In the genomic region with DNA sequence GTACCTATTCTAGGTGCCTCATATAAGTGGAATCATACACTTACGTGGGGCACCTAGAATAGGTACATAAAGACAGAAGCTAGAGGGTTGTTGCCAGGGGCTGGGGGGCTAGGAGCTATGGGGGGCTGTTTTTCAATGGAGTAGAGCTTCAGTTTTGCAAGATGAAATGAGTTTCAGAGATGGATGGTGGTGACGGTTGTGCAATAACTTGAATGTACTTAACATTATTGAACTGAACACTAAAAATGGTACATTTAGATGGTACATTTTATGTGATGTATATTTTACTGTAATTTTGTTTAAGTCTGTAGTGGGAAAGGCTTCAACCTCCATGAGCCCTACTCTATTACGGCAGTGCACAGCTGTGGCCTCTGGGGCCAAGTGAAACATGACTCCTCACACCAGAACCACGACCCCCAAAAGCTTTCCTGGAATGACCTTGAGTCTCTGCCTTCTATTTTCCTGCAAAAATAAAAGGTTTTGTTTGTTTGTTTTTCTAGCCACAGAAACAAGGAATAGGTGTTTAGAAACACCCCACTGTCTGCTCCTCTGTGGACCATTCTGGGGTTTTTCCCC, we compare ENCODE assay signal across 27 cellular contexts.
DNase-seq lines count a peak whose midpoint lies in the region; ATAC-seq and TF ChIP-seq lines count a peak whose summit lies in the region.
"Had no signal": no experiment of that assay in that cellular context is flagged by ENCODE, and none has a peak within 500 bp of the region (broad histone marks: within the 10 kb centered on the region; RNA-seq: fewer than 3 reads in every experiment).

No MANE protein-coding gene starts in this region.

- H3K27me3 Mint-ChIP-seq in nephron progenitor cell (ENCODE audit: low read depth, poor library complexity) (peaks cover 18% of the 10 kb centered on the region), progenitor cell of endocrine pancreas (no peaks in the 10 kb centered on the region)

- no peaks in the 10 kb centered on the region; the same call in 1 of the 2 replicates for H3K9me3 ChIP-seq in SJCRH30 (replicated peaks)
- H3K9me3 ChIP-seq: BE2C, HAP-1 had no signal

- peaks cover 11% of the 10 kb centered on the region for H3K4me1 ChIP-seq in SJCRH30
- H3K4me1 ChIP-seq: BE2C, HAP-1, SJSA1 had no signal

- no peak for ATAC-seq in HG02870 (IDR thresholded peaks at IDR 0.05; ENCODE audit: unreplicated experiment)
- ATAC-seq: PC-3, Right ventricle myocardium inferior had no signal

- H3K27ac Mint-ChIP-seq in nephron progenitor cell (peak overlapping the region; percentile 77), progenitor cell of endocrine pancreas (no peak overlapping the region)
- H3K27ac Mint-ChIP-seq: CD8-positive, alpha-beta memory T cell; HFFc6; IgD-negative memory B cell had no signal

- DNase-seq in DMS 273 (lab: John Stamatoyannopoulos, UW; ENCODE audit: unreplicated experiment) (peak; percentile 51), DMS 273 treated with DMSO at 0.1 percent for 48 hours (lab: John Stamatoyannopoulos, UW) (no peak), SJCRH30 (peak; percentile 26 to 62), fibroblast of peridontal ligament (ENCODE audit: extremely low read depth) (peak; percentile 49), nephron progenitor cell (no peak), cerebellar nuclear complex (lab: John Stamatoyannopoulos, UW) (no peak), progenitor cell of endocrine pancreas (ENCODE audit: low spot score, unreplicated experiment) (no peak)
- DNase-seq: BE2C; CD8-positive, alpha-beta memory T cell; DMS153; GOT3; HFFc6; NCI-H1092; NCI-H1417 treated with DMSO at 0.1 percent for 48 hours; NCI-H1694 treated with DMSO at 0.1 percent for 48 hours; NCI-H2081 treated with DMSO at 0.1 percent for 48 hours; NCI-H446; NCI-H524 treated with DMSO at 0.1 percent for 48 hours; NCI-H774; PC-3 had no signal

- H3K4me3 Mint-ChIP-seq in nephron progenitor cell = peak overlapping the region; percentile 36
- H3K4me3 Mint-ChIP-seq in progenitor cell of endocrine pancreas (ENCODE audit: low read depth) = no peak overlapping the region
- H3K4me3 Mint-ChIP-seq: CD14-positive monocyte; CD8-positive, alpha-beta memory T cell; HFFc6 had no signal

- H3K36me3 Mint-ChIP-seq in nephron progenitor cell (ENCODE audit: low read depth) = peaks cover 11% of the 10 kb centered on the region
- no peaks in the 10 kb centered on the region for H3K36me3 Mint-ChIP-seq in progenitor cell of endocrine pancreas (ENCODE audit: insufficient read depth)
- H3K36me3 Mint-ChIP-seq: CD14-positive monocyte, IgD-negative memory B cell had no signal

- no peak overlapping the region for H3K27ac ChIP-seq in SJCRH30
- H3K27ac ChIP-seq: 22Rv1, SJSA1 had no signal

- H3K4me3 ChIP-seq in SJCRH30 = no peak overlapping the region
- H3K4me3 ChIP-seq: HAP-1, SJSA1 had no signal

- H3K4me1 Mint-ChIP-seq in nephron progenitor cell = peaks cover 39% of the 10 kb centered on the region
- no peaks in the 10 kb centered on the region for H3K4me1 Mint-ChIP-seq in progenitor cell of endocrine pancreas (ENCODE audit: low read depth)
- H3K4me1 Mint-ChIP-seq: CD8-positive, alpha-beta memory T cell had no signal

- H3K36me3 ChIP-seq in SJCRH30 = no peaks in the 10 kb centered on the region
- H3K36me3 ChIP-seq: BE2C, HAP-1, SJSA1 had no signal

- no peaks in the 10 kb centered on the region for H3K27me3 ChIP-seq in SJCRH30
- H3K27me3 ChIP-seq: BE2C, SJSA1 had no signal

- no peak for TF ChIP-seq CTCF in nephron progenitor cell (IDR thresholded peaks at IDR 0.05)
- TF ChIP-seq CTCF in progenitor cell of endocrine pancreas (IDR thresholded peaks at IDR 0.05; ENCODE audit: unreplicated experiment) = no peak

- peaks cover 24% of the 10 kb centered on the region for H3K9me3 Mint-ChIP-seq in nephron progenitor cell
- peaks cover 14% of the 10 kb centered on the region for H3K9me3 Mint-ChIP-seq in progenitor cell of endocrine pancreas (ENCODE audit: low read depth)

Comparison
In these comparisons a context has a peak if more than half of its experiments do, and no peak if none do; other contexts are left out.
1. DNase-seq: peak in DMS 273 (single experiment), SJCRH30 (2 of 2) and fibroblast of peridontal ligament (single experiment); none in DMS 273 treated with DMSO at 0.1 percent for 48 hours (single experiment), nephron progenitor cell (single experiment), cerebellar nuclear complex (0 of 2) and progenitor cell of endocrine pancreas (single experiment).